Comparison of ENCODE assay signal across 10 cellular contexts in the genomic region with DNA sequence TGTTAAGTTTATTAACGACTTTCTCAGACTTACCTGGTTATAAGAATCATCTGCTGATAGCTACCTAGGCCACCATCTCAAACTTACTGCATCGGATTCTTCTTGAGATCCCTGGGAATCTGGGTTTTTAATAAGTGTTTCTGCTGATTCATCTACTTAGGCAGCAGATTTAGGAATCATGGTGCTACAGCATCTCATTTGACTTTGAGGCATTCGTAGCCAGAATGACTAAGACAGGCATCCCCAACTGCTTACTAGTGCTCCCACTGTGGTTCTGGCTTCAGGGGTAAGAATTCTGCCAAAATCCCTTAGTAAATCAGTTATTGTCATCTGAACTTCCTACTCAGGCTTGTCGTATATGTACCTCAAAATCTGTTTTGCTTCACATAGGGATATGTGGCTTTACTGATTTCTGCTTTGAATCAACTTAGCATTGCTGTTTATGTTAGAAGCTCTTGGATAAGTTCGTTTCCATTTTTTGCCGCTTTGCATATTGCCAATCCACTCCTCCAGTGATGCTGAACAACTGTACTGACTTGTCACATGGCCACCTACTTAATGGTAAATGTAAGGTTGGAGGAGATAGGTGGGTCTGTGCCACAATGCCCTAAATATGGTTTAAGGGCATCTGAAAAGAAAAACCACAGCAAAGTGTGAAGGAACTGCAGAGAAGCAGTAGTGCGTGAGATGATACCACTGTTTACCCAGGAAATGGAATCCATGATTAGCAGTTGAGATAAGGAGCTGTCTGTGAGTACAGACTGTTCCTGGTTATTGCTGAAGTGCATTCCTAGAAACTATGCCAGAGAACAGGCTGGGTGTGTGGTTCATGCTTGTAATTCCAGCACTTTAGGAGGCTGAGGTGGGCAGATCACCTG.
A peak's percentile ranks its signal among the peaks of the same experiment; 100 is the strongest.
DNase-seq lines count a peak whose midpoint lies in the region; ATAC-seq, FAIRE-seq and TF ChIP-seq lines count a peak whose summit lies in the region.
"Had no signal": no experiment of that assay in that cellular context is flagged by ENCODE, and none has a peak within 500 bp of the region (broad histone marks: within the 10 kb centered on the region; RNA-seq: fewer than 3 reads in every experiment).

No MANE protein-coding gene starts in this region.

- no peaks in the 10 kb centered on the region for H3K79me2 ChIP-seq in keratinocyte (ENCODE audit: control insufficient read depth, insufficient read depth, low read length)

- no peaks in the 10 kb centered on the region for H3K9me1 ChIP-seq in keratinocyte (ENCODE audit: control insufficient read depth, extremely low read depth, insufficient read depth, low read length)

- POLR2A ChIA-PET in WTC11 (lab: Charles Lee), result no interaction called here

- H3K4me2 ChIP-seq in keratinocyte (ENCODE audit: control insufficient read depth, extremely low read depth, insufficient read depth, low read depth, low read length), result no peak overlapping the region

- no peak for TF ChIP-seq CTCF in WTC11 (IDR thresholded peaks at IDR 0.05)
- TF ChIP-seq CTCF in keratinocyte (optimal IDR thresholded peaks at IDR 0.05 in 1 of 3, IDR thresholded peaks at IDR 0.05 in 1 of 3, conservative IDR thresholded peaks at IDR 0.05 in 1 of 3; ENCODE audit: extremely low read depth in 1 of 3, insufficient read depth in 2 of 3, low read length in 3 of 3), result no peak
- no peak for TF ChIP-seq CTCF in tibial artery (IDR thresholded peaks at IDR 0.05)
- TF ChIP-seq CTCF in GM20000 (IDR thresholded peaks at IDR 0.05; ENCODE audit: extremely low read depth, missing control alignments), result no peak

- no peaks in the 10 kb centered on the region for H3K9me3 Mint-ChIP-seq in WTC11

- CTCF ChIA-PET in WTC11 (lab: Charles Lee), result interaction anchor here (0.7 kb wide), 2 partner anchors 128 to 297 kb away, joined by 3 to 4 read pairs; no protein-coding TSS in a partner anchor

- H3K4me3 ChIP-seq in keratinocyte (ENCODE audit: control insufficient read depth in 2 of 3, extremely low read depth in 1 of 3, insufficient read depth in 2 of 3, low read depth in 1 of 3, low read length in 3 of 3) (no peak overlapping the region), tibial artery (no peak overlapping the region)

- H3K9me3 ChIP-seq in keratinocyte (ENCODE audit: control insufficient read depth, low read depth, low read length) (no peaks in the 10 kb centered on the region), tibial artery (no peaks in the 10 kb centered on the region)

- DNase-seq in left ventricle myocardium superior, result no peak
- DNase-seq in Right ventricle myocardium inferior (ENCODE audit: missing footprints), result no peak
- DNase-seq in WTC11 (ENCODE audit: low spot score), result no peak
- DNase-seq in keratinocyte (ENCODE audit: low read depth, low spot score), result no peak
- no peak for DNase-seq in tibial artery
- no peak for DNase-seq in GM20000 (ENCODE audit: low spot score)
- DNase-seq in effector CD4-positive, alpha-beta T cell, result no peak
- DNase-seq: effector CD8-positive, alpha-beta T cell; MV-4-11 had no signal

- no peaks in the 10 kb centered on the region for H4K20me1 ChIP-seq in keratinocyte (ENCODE audit: control insufficient read depth, extremely low read depth, insufficient read depth, low read length)

- no peak overlapping the region for H2AFZ ChIP-seq in keratinocyte (ENCODE audit: control insufficient read depth, low read length)

- no peak overlapping the region for H3K4me3 Mint-ChIP-seq in WTC11

- 0 out of 2 replicates have a peak, but pooled peaks cover 3% of the 10 kb centered on the region for H3K4me1 Mint-ChIP-seq in WTC11

- no peaks in the 10 kb centered on the region for H3K27me3 Mint-ChIP-seq in WTC11 (ENCODE audit: low read depth)

- intact Hi-C loops in left ventricle myocardium superior (cut with micrococcal nuclease) (loop anchor here (5.0 kb wide), 1 partner anchor 298 kb away; no protein-coding TSS in a partner anchor), Right ventricle myocardium inferior (cut with DNase I) (loop anchor here (10.0 kb wide), 1 partner anchor 130 kb away; the partner anchor contains the start of gene KLHL24), tibial artery (cut with DNase I; ENCODE audit: low total_unique reads) (no loop called here)

- H3K27ac ChIP-seq in keratinocyte (ENCODE audit: control insufficient read depth, insufficient read depth, low read length) (no peak overlapping the region), tibial artery (no peak overlapping the region)

- peak overlapping the region; percentile 31 for H3K27ac Mint-ChIP-seq in WTC11

- peak; percentile 9 for FAIRE-seq in keratinocyte (lab: Jason Lieb, UNC)

- H3K9ac ChIP-seq in keratinocyte (ENCODE audit: control insufficient read depth, extremely low read depth, insufficient read depth, low read length), result no peak overlapping the region

- H3K36me3 Mint-ChIP-seq in WTC11, result peaks cover 36% of the 10 kb centered on the region

- dilution Hi-C loops in keratinocyte (cut with MboI; ENCODE audit: extremely low pct_ligation_motif_present, low sequenced_read_pairs), result no loop called here

- peaks cover 8 to 19% of the 10 kb centered on the region in 2 experiments for H3K36me3 ChIP-seq in keratinocyte (ENCODE audit: control insufficient read depth in 2 of 2, extremely low read depth in 1 of 2, insufficient read depth in 2 of 2, low read length in 2 of 2)
- peaks cover 14 to 46% (median 27%) of the 10 kb centered on the region in 3 donors for H3K36me3 ChIP-seq in tibial artery

- H3K27me3 ChIP-seq in keratinocyte (ENCODE audit: control insufficient read depth, extremely low read depth, insufficient read depth, low read length) (no peaks in the 10 kb centered on the region), tibial artery (no peaks in the 10 kb centered on the region)

- ATAC-seq in left ventricle myocardium superior (peak; percentile 45), Right ventricle myocardium inferior (no peak), WTC11 (no peak), HG02973 (IDR thresholded peaks at IDR 0.05; ENCODE audit: unreplicated experiment) (no peak)

- H3K4me1 ChIP-seq in keratinocyte (ENCODE audit: control insufficient read depth, extremely low read depth, insufficient read depth, low read length), result no peaks in the 10 kb centered on the region
- peaks cover 0 to 6% (median 0%) of the 10 kb centered on the region in 4 donors for H3K4me1 ChIP-seq in tibial artery

TF ChIP-seq in WTC11, 78 proteins besides CTCF, POLR2A, EP300 and RAD21 (continues in another document):
- no peak for TF ChIP-seq JUN (CRISPR knock-in tag; IDR thresholded peaks at IDR 0.05)
- no peak for TF ChIP-seq PRRX2 (CRISPR knock-in tag; IDR thresholded peaks at IDR 0.05)
- TF ChIP-seq, protein P1, sequence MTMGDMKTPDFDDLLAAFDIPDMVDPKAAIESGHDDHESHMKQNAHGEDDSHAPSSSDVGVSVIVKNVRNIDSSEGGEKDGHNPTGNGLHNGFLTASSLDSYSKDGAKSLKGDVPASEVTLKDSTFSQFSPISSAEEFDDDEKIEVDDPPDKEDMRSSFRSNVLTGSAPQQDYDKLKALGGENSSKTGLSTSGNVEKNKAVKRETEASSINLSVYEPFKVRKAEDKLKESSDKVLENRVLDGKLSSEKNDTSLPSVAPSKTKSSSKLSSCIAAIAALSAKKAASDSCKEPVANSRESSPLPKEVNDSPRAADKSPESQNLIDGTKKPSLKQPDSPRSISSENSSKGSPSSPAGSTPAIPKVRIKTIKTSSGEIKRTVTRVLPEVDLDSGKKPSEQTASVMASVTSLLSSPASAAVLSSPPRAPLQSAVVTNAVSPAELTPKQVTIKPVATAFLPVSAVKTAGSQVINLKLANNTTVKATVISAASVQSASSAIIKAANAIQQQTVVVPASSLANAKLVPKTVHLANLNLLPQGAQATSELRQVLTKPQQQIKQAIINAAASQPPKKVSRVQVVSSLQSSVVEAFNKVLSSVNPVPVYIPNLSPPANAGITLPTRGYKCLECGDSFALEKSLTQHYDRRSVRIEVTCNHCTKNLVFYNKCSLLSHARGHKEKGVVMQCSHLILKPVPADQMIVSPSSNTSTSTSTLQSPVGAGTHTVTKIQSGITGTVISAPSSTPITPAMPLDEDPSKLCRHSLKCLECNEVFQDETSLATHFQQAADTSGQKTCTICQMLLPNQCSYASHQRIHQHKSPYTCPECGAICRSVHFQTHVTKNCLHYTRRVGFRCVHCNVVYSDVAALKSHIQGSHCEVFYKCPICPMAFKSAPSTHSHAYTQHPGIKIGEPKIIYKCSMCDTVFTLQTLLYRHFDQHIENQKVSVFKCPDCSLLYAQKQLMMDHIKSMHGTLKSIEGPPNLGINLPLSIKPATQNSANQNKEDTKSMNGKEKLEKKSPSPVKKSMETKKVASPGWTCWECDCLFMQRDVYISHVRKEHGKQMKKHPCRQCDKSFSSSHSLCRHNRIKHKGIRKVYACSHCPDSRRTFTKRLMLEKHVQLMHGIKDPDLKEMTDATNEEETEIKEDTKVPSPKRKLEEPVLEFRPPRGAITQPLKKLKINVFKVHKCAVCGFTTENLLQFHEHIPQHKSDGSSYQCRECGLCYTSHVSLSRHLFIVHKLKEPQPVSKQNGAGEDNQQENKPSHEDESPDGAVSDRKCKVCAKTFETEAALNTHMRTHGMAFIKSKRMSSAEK (CRISPR knock-in tag; IDR thresholded peaks at IDR 0.05; ENCODE audit: borderline replicate concordance), result no peak
- TF ChIP-seq ZNF416 (CRISPR knock-in tag; IDR thresholded peaks at IDR 0.05), result no peak
- TF ChIP-seq, protein P2, sequence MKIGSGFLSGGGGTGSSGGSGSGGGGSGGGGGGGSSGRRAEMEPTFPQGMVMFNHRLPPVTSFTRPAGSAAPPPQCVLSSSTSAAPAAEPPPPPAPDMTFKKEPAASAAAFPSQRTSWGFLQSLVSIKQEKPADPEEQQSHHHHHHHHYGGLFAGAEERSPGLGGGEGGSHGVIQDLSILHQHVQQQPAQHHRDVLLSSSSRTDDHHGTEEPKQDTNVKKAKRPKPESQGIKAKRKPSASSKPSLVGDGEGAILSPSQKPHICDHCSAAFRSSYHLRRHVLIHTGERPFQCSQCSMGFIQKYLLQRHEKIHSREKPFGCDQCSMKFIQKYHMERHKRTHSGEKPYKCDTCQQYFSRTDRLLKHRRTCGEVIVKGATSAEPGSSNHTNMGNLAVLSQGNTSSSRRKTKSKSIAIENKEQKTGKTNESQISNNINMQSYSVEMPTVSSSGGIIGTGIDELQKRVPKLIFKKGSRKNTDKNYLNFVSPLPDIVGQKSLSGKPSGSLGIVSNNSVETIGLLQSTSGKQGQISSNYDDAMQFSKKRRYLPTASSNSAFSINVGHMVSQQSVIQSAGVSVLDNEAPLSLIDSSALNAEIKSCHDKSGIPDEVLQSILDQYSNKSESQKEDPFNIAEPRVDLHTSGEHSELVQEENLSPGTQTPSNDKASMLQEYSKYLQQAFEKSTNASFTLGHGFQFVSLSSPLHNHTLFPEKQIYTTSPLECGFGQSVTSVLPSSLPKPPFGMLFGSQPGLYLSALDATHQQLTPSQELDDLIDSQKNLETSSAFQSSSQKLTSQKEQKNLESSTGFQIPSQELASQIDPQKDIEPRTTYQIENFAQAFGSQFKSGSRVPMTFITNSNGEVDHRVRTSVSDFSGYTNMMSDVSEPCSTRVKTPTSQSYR (CRISPR knock-in tag; IDR thresholded peaks at IDR 0.05), result no peak
